ENCODE assay signal across 22 cellular contexts in the genomic region with DNA sequence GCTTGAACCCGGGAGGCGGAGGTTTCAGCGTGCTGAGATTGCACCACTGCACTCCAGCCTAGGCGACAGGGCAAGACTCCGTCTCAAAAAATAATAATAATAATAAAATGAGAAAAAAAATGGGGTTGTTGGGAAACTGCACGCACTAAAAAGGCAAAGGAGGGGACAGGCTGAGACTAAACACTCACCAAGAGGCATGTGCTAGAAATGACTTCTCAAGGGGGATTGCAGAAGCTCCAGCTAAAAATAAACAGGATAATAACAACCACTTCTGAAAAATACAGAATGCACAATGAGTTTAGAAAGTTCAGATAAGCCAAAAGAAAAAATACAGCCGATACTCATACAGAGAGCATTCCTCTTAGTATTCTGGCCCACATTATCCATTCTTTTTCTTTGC. TPM values are rescaled to one million over a fixed set of nuclear protein-coding genes. Genes with fewer than 3 reads are reported as not detected.
DNase-seq lines count a peak whose midpoint lies in the region; ATAC-seq and TF ChIP-seq lines count a peak whose summit lies in the region.
"Had no signal": no experiment of that assay in that cellular context is flagged by ENCODE, and none has a peak within 500 bp of the region (broad histone marks: within the 10 kb centered on the region; RNA-seq: fewer than 3 reads in every experiment).

No MANE protein-coding gene starts in this region.

- H3K9me3 Mint-ChIP-seq in neural crest cell: no peaks in the 10 kb centered on the region
- H3K9me3 Mint-ChIP-seq: CD8-positive, alpha-beta T cell had no signal

- H2AFZ ChIP-seq in ACC112 (ENCODE audit: low read length, unreplicated experiment): no peak overlapping the region
- H2AFZ ChIP-seq: PC-9 had no signal

- H3K4me3 ChIP-seq in ACC112 (ENCODE audit: low read depth, low read length): no peak overlapping the region
- no peak overlapping the region for H3K4me3 ChIP-seq in SJSA1
- H3K4me3 ChIP-seq in fibroblast of villous mesenchyme (ENCODE audit: low read depth, low read length): no peak overlapping the region
- H3K4me3 ChIP-seq: PC-9 had no signal

- H3K27me3 ChIP-seq in ACC112 (ENCODE audit: insufficient read depth, low read length): no peaks in the 10 kb centered on the region
- H3K27me3 ChIP-seq in SJSA1 (replicated peaks): no peaks in the 10 kb centered on the region

- H3K36me3 Mint-ChIP-seq in neural crest cell (ENCODE audit: low read depth): no peaks in the 10 kb centered on the region
- H3K36me3 Mint-ChIP-seq: CD8-positive, alpha-beta T cell had no signal

- peaks cover 5% of the 10 kb centered on the region for H3K4me1 Mint-ChIP-seq in neural crest cell

- no peaks in the 10 kb centered on the region for H3K27me3 Mint-ChIP-seq in neural crest cell (ENCODE audit: low read depth)

- H3K27ac ChIP-seq in ACC112 (ENCODE audit: low read depth, low read length): 0 out of 2 replicates have a peak overlapping the region, but pooled peaks have one; percentile 54
- H3K27ac ChIP-seq in SJSA1: 0 out of 2 replicates have a peak overlapping the region, but pooled peaks have one; percentile 24
- H3K27ac ChIP-seq: C4-2B, PC-9 had no signal

- intact Hi-C loops in sciatic nerve (cut with DNase I): no loop called here

- H3K4me3 Mint-ChIP-seq in neural crest cell: no peak overlapping the region
- H3K4me3 Mint-ChIP-seq: CD8-positive, alpha-beta T cell had no signal

- ATAC-seq in sciatic nerve (no peak), GM19035 (IDR thresholded peaks at IDR 0.05; ENCODE audit: unreplicated experiment) (no peak), HG02884 (IDR thresholded peaks at IDR 0.05; ENCODE audit: unreplicated experiment) (no peak)
- ATAC-seq: CD8-positive, alpha-beta T cell had no signal

- H3K27ac Mint-ChIP-seq in neural crest cell (ENCODE audit: unreplicated experiment): peak overlapping the region; percentile 57
- H3K27ac Mint-ChIP-seq: CD8-positive, alpha-beta T cell had no signal

- TF ChIP-seq CTCF in fibroblast of villous mesenchyme (IDR thresholded peaks at IDR 0.05; ENCODE audit: insufficient read depth, low read depth, low read length): no peak
- no peak for TF ChIP-seq CTCF in neural crest cell (conservative IDR thresholded peaks at IDR 0.05)

- H3K9me3 ChIP-seq in SJSA1 (replicated peaks): no peaks in the 10 kb centered on the region
- H3K9me3 ChIP-seq: Caco-2 had no signal

- H3K4me1 ChIP-seq in ACC112 (ENCODE audit: control insufficient read depth, insufficient read depth, low read length, unreplicated experiment): peaks cover 30% of the 10 kb centered on the region
- peaks cover 62% of the 10 kb centered on the region for H3K4me1 ChIP-seq in SJSA1 (replicated peaks)
- H3K4me1 ChIP-seq: Caco-2 had no signal

- no peaks in the 10 kb centered on the region for H3K79me2 ChIP-seq in ACC112 (ENCODE audit: control insufficient read depth, insufficient read depth, low read length, unreplicated experiment)

- no peak for DNase-seq in SJSA1 (ENCODE audit: low read depth in 1 of 2, low spot score in 2 of 2)
- DNase-seq in fibroblast of villous mesenchyme (ENCODE audit: low read depth): peak; percentile 71
- no peak for DNase-seq in neural crest cell (ENCODE audit: low read depth, low spot score)
- no peak for DNase-seq in activated effector memory CD4-positive, alpha-beta T cell treated with anti-CD3 and anti-CD28 coated beads, Interleukin-2, amount 50 U/mL, for 16 hours
- no peak for DNase-seq in sciatic nerve (ENCODE audit: low spot score)
- DNase-seq: CD8-positive, alpha-beta T cell; Kasumi-1; NCI-H1105; NCI-H1436 treated with DMSO at 0.1 percent for 48 hours; NCI-H187 treated with DMSO at 0.1 percent for 48 hours; NCI-H2107; NCI-H446; NCI-H524 treated with DMSO at 0.1 percent for 48 hours; PC-9; Right ventricle myocardium superior had no signal

- no peaks in the 10 kb centered on the region for H3K36me3 ChIP-seq in ACC112 (ENCODE audit: insufficient read depth, low read length)
- H3K36me3 ChIP-seq in SJSA1: no peaks in the 10 kb centered on the region

RNA-seq across cellular contexts. Expression of gene TIMP2, which starts 15.1 kb away (rescaled TPM):
- 122 and 166 TPM in 2 replicates for total RNA-seq in SJSA1 (2014; rRNA removed; shearing (Covaris generic))
- total RNA-seq in fibroblast of villous mesenchyme (157 and 189 TPM in 2 replicates), neural crest cell (58.5 and 60.2 TPM in 2 replicates), sciatic nerve (720 TPM)

RNA-seq across cellular contexts. Expression of gene CEP295NL, which starts 37.2 kb away (rescaled TPM):
- total RNA-seq in SJSA1 (2014; rRNA removed; shearing (Covaris generic)): 0.22 and 0.34 TPM in 2 replicates
- 3.9 and 5.6 TPM in 2 replicates for total RNA-seq in fibroblast of villous mesenchyme
- total RNA-seq in neural crest cell: 1.2 TPM in 2 replicates
- total RNA-seq in sciatic nerve: 16.7 TPM
- total RNA-seq: HepG2, RPMI7951 had no signal

RNA-seq across cellular contexts. Expression of gene LGALS3BP, which starts 39.5 kb away (rescaled TPM):
- 485 TPM in 2 replicates for total RNA-seq in SJSA1 (2014; rRNA removed; shearing (Covaris generic))
- total RNA-seq in fibroblast of villous mesenchyme: 297 and 325 TPM in 2 replicates
- 21.7 and 24.3 TPM in 2 replicates for total RNA-seq in neural crest cell
- total RNA-seq in sciatic nerve: 147 TPM
